20 cellular contexts compared by ENCODE assay signal in the genomic region with DNA sequence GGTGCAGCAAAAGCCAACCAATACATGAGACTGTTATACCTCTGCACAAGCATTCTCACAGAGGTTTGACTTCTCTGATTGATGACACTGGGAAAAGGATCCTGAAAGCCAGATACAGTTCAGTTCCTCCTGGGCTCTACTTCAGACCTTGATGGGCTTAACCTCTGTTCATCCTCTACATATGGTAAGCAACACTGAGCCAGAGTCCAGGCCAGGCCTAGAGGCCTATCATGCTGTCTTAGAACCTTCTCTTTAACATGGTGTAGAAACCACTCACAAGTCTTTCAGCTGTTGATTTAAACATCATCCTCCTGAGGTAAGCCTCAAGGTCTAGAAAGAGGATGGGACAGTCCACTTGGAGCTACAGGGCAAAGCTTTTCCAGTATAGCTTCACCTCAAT. TPM values are rescaled to one million over a fixed set of nuclear protein-coding genes. Genes with fewer than 3 reads are reported as not detected.
DNase-seq lines count a peak whose midpoint lies in the region; ATAC-seq, FAIRE-seq and TF ChIP-seq lines count a peak whose summit lies in the region.
"Had no signal": no experiment of that assay in that cellular context is flagged by ENCODE, and none has a peak within 500 bp of the region (broad histone marks: within the 10 kb centered on the region; RNA-seq: fewer than 3 reads in every experiment).

No MANE protein-coding gene starts in this region.

- peaks cover 24% of the 10 kb centered on the region; the same call in 1 of the 2 replicates for H3F3A ChIP-seq in DOHH2 (ENCODE audit: control insufficient read depth, insufficient read depth)

- no peaks in the 10 kb centered on the region for H3K27me3 ChIP-seq in DOHH2 (ENCODE audit: control insufficient read depth, low read length)
- H3K27me3 ChIP-seq in Karpas-422 (ENCODE audit: low read length), result no peaks in the 10 kb centered on the region
- no peaks in the 10 kb centered on the region for H3K27me3 ChIP-seq in K562 (ENCODE audit: control insufficient read depth in 2 of 2, insufficient read depth in 2 of 2, low read length in 2 of 2)
- H3K27me3 ChIP-seq in osteoblast (ENCODE audit: insufficient read depth, low read length), result no peaks in the 10 kb centered on the region
- H3K27me3 ChIP-seq: BLaER1 had no signal

- H3K4me3 ChIP-seq in DOHH2 (ENCODE audit: low read length) (no peak overlapping the region), Karpas-422 (ENCODE audit: low read length) (no peak overlapping the region), K562 (no peak overlapping the region), osteoblast (ENCODE audit: insufficient read depth, low read length) (no peak overlapping the region)
- H3K4me3 ChIP-seq: BLaER1, GM23338 had no signal

- H3K4me2 ChIP-seq in DOHH2 (ENCODE audit: low read length), result peak overlapping the region; percentile 33; the same call in 1 of the 2 replicates
- H3K4me2 ChIP-seq in Karpas-422 (ENCODE audit: low read depth, low read length, poor library complexity, severe bottlenecking), result no peak overlapping the region
- no peak overlapping the region for H3K4me2 ChIP-seq in K562 (ENCODE audit: insufficient read depth, low read length)
- no peak overlapping the region for H3K4me2 ChIP-seq in osteoblast (ENCODE audit: insufficient read depth, low read length)
- H3K4me2 ChIP-seq: BLaER1, GM23338 had no signal

- H3K9ac ChIP-seq in Karpas-422 (ENCODE audit: low read length), result no peak overlapping the region
- no peak overlapping the region for H3K9ac ChIP-seq in K562 (ENCODE audit: insufficient read depth in 1 of 2, low read depth in 2 of 2, low read length in 2 of 2)
- H3K9ac ChIP-seq: BLaER1 had no signal

- intact Hi-C loops in K562 (cut with micrococcal nuclease), result no loop called here

- ATAC-seq in K562 (peak; percentile 46), HG03095 (IDR thresholded peaks at IDR 0.05; ENCODE audit: unreplicated experiment) (no peak)
- ATAC-seq: CD8-positive, alpha-beta T cell; GM23338 had no signal

- no peak overlapping the region for H2AFZ ChIP-seq in Karpas-422 (ENCODE audit: low read length)
- H2AFZ ChIP-seq in K562 (ENCODE audit: low read depth, low read length), result no peak overlapping the region
- H2AFZ ChIP-seq in osteoblast (ENCODE audit: low read length), result peak overlapping the region; percentile 17
- H2AFZ ChIP-seq: GM23338 had no signal

- H3K9me3 ChIP-seq in DOHH2 (ENCODE audit: control insufficient read depth, insufficient read depth, low read length), result no peaks in the 10 kb centered on the region
- no peaks in the 10 kb centered on the region for H3K9me3 ChIP-seq in Karpas-422 (ENCODE audit: low read length)
- H3K9me3 ChIP-seq in K562 (replicated peaks; ENCODE audit: control insufficient read depth, insufficient read depth, low read depth, low read length), result no peaks in the 10 kb centered on the region
- H3K9me3 ChIP-seq in osteoblast (ENCODE audit: low read depth, low read length), result no peaks in the 10 kb centered on the region
- H3K9me3 ChIP-seq: BLaER1, Caco-2 had no signal

- CTCF ChIA-PET in K562 (lab: Yijun Ruan, JAX; ENCODE audit: low intra/inter-chr PET ratio), result no interaction called here

- H3K9me2 ChIP-seq in DOHH2 (replicated peaks; ENCODE audit: control insufficient read depth, low read length), result no peaks in the 10 kb centered on the region
- H3K9me2 ChIP-seq in Karpas-422 (replicated peaks; ENCODE audit: insufficient read depth, low read length), result no peaks in the 10 kb centered on the region

- H3K36me3 ChIP-seq in DOHH2 (ENCODE audit: control insufficient read depth, low read length) (peaks cover 73% of the 10 kb centered on the region), Karpas-422 (ENCODE audit: insufficient read depth, low read length) (peaks cover 62% of the 10 kb centered on the region), K562 (ENCODE audit: control insufficient read depth, insufficient read depth, low read length) (peaks cover 67% of the 10 kb centered on the region), osteoblast (ENCODE audit: insufficient read depth, low read length) (peaks cover 5% of the 10 kb centered on the region)

- TF ChIP-seq EP300 in K562 (IDR thresholded peaks at IDR 0.05; ENCODE audit: low read length), result no peak

- H3K9me1 ChIP-seq in K562 (ENCODE audit: control insufficient read depth, insufficient read depth, low read length), result no peaks in the 10 kb centered on the region

- no peak for TF ChIP-seq POLR2A in K562 (conservative IDR thresholded peaks at IDR 0.05)

- in situ Hi-C loops in K562 (cut with MboI), result loop anchor here (10.0 kb wide), 2 partner anchors 433 to 743 kb away; a partner anchor contains a TSS

- H3K79me2 ChIP-seq in DOHH2 (ENCODE audit: control insufficient read depth, low read length), result peaks cover 41% of the 10 kb centered on the region
- peaks cover 59% of the 10 kb centered on the region for H3K79me2 ChIP-seq in Karpas-422 (ENCODE audit: low read length)
- peaks cover 23% of the 10 kb centered on the region for H3K79me2 ChIP-seq in K562 (ENCODE audit: control insufficient read depth, insufficient read depth, low read length)
- peaks cover 6% of the 10 kb centered on the region for H3K79me2 ChIP-seq in osteoblast (ENCODE audit: insufficient read depth, low read length)

- no peak for FAIRE-seq in K562 (lab: Jason Lieb, UNC)
- FAIRE-seq: GM12892, GM19239 had no signal

- H3K27ac ChIP-seq in DOHH2 (ENCODE audit: low read depth, low read length), result no peak overlapping the region
- H3K27ac ChIP-seq in Karpas-422 (ENCODE audit: low read length), result no peak overlapping the region
- H3K27ac ChIP-seq in K562 (ENCODE audit: extremely low read depth, low read depth, low read length), result no peak overlapping the region
- no peak overlapping the region for H3K27ac ChIP-seq in osteoblast (ENCODE audit: low read depth, low read length)
- H3K27ac ChIP-seq: BLaER1, C4-2B had no signal

- BruUV-seq in K562 (replicated peaks; lab: Mats Ljungman, UMichigan), result no TSS peak

- TF ChIP-seq CTCF in DOHH2 (IDR thresholded peaks at IDR 0.05; ENCODE audit: low read depth, low read length, poor library complexity, severe bottlenecking) (no peak), K562 (IDR thresholded peaks at IDR 0.05 in 2 of 3, conservative IDR thresholded peaks at IDR 0.05 in 1 of 3; ENCODE audit: insufficient read depth in 2 of 3, low read depth in 1 of 3, low read length in 3 of 3) (no peak), osteoblast (IDR thresholded peaks at IDR 0.05; ENCODE audit: extremely low read depth, low read depth, low read length) (no peak)

- POLR2A ChIA-PET in K562 (lab: Yijun Ruan, JAX), result interaction anchor here (1.5 kb wide), 1 partner anchor 9 kb away, joined by 4 read pairs; a partner anchor contains a TSS

- DNase-seq in Karpas-422, result peak; percentile 51
- no peak for DNase-seq in K562 (ENCODE audit: extremely low read depth in 1 of 4, low spot score in 3 of 4)
- DNase-seq in osteoblast (ENCODE audit: insufficient read length, low spot score, missing footprints), result no peak
- DNase-seq in activated CD4-positive, CD25-positive, alpha-beta regulatory T cell (lab: John Stamatoyannopoulos, UW), result no peak
- no peak for DNase-seq in superior temporal gyrus (ENCODE audit: extremely low spot score)
- DNase-seq in cerebellar nuclear complex (lab: John Stamatoyannopoulos, UW), result no peak
- DNase-seq: Caco-2; CD4-positive, CD25-positive, alpha-beta regulatory T cell; CD8-positive, alpha-beta T cell; DMS153; GF-D8; H9; HFFc6 had no signal

- H3K4me1 ChIP-seq in DOHH2 (ENCODE audit: control insufficient read depth, low read length), result peaks cover 60% of the 10 kb centered on the region
- peaks cover 53% of the 10 kb centered on the region for H3K4me1 ChIP-seq in Karpas-422 (ENCODE audit: low read length)
- H3K4me1 ChIP-seq in K562 (replicated peaks in 1 of 2; ENCODE audit: control insufficient read depth in 2 of 2, insufficient read depth in 2 of 2, low read length in 2 of 2), result no peaks in the 10 kb centered on the region; a peak in 1 of 5 replicates
- peaks cover 10% of the 10 kb centered on the region for H3K4me1 ChIP-seq in osteoblast (ENCODE audit: insufficient read depth, low read length)
- H3K4me1 ChIP-seq: Caco-2 had no signal

- H4K20me1 ChIP-seq in DOHH2 (ENCODE audit: control insufficient read depth, insufficient read depth, low read depth, low read length), result 0 out of 2 replicates have a peak, but pooled peaks cover 4% of the 10 kb centered on the region
- 0 out of 2 replicates have a peak, but pooled peaks cover 2% of the 10 kb centered on the region for H4K20me1 ChIP-seq in Karpas-422 (ENCODE audit: insufficient read depth, low read depth, low read length)
- H4K20me1 ChIP-seq in K562 (replicated peaks; ENCODE audit: control insufficient read depth, insufficient read depth, low read length), result no peaks in the 10 kb centered on the region
- H4K20me1 ChIP-seq in osteoblast (ENCODE audit: insufficient read depth, low read length), result no peaks in the 10 kb centered on the region

- no peak for TF ChIP-seq RAD21 in K562 (CRISPR knock-in tag; conservative IDR thresholded peaks at IDR 0.05 in 1 of 2, IDR thresholded peaks at IDR 0.05 in 1 of 2)

TF ChIP-seq in K562, 482 proteins besides CTCF, POLR2A, EP300 and RAD21 (continues in another document):
- TF ChIP-seq ZNF444 (CRISPR knock-in tag; IDR thresholded peaks at IDR 0.05) (no peak), CHD1 (IDR thresholded peaks at IDR 0.05; ENCODE audit: low read length) (no peak), MTA3 (IDR thresholded peaks at IDR 0.05; ENCODE audit: borderline replicate concordance) (no peak)

RNA-seq across cellular contexts. Expression of a gene that starts 9.2 kb away (rescaled TPM):
- 37.2 and 140 TPM in 2 replicates for total RNA-seq in Karpas-422 (2014; rRNA removed; shearing (Covaris generic); ENCODE audit: low replicate concordance)
- total RNA-seq in K562 (2011; cell fraction: chromatin; rRNA removed; ENCODE audit: low replicate concordance), result 24.4 and 36.0 TPM in 2 replicates
- total RNA-seq in K562 (2011; cell fraction: nucleolus; rRNA removed), result 30.1 and 33.0 TPM in 2 replicates
- total RNA-seq in K562 (2011; cell fraction: nucleoplasm; rRNA removed), result 34.8 and 42.7 TPM in 2 replicates
- 112 and 129 TPM in 2 replicates for total RNA-seq in K562 (2014; rRNA removed)
- total RNA-seq in K562 (2014; rRNA removed; fragmentation: Illumina TruSeq; extraction: Trizol), result 164 and 178 TPM in 2 replicates
- total RNA-seq in K562 (2015; rRNA removed; fragmentation: Illumina TruSeq; extraction: Trizol), result 110 and 115 TPM in 2 replicates
- 98.5 and 103 TPM in 2 replicates for total RNA-seq in K562 (2021)
- polyA plus RNA-seq in K562 (2011; rRNA removed), result 161 and 193 TPM in 2 replicates
- polyA plus RNA-seq in K562 (2011; cell fraction: cytosol; rRNA removed), result 73.3 and 97.3 TPM in 2 replicates
- polyA plus RNA-seq in K562 (2011; cell fraction: nucleus; rRNA removed), result 75.5 and 111 TPM in 2 replicates
- 91.8 and 167 TPM in 2 replicates for polyA plus RNA-seq in K562 (2012)
- 75.0 and 84.4 TPM in 2 replicates for polyA plus RNA-seq in K562 (2014; fragmentation: Illumina TruSeq; extraction: Trizol)
- polyA plus RNA-seq in K562 (2014; fragmentation: Nextera tagmentation; extraction: Ambion mirVana), result 100 to 1,000 TPM; 395 to 494 TPM
- 78.9 and 103 TPM in 2 replicates for polyA plus RNA-seq in K562 (2014; rRNA removed)
- polyA minus RNA-seq in K562 (2011; rRNA and poly(A)+ RNA removed), result 66.8 and 77.7 TPM in 2 replicates
- polyA minus RNA-seq in K562 (2011; cell fraction: cytosol; rRNA and poly(A)+ RNA removed), result 33.4 and 59.5 TPM in 2 replicates
- polyA minus RNA-seq in K562 (2011; cell fraction: nucleus; rRNA and poly(A)+ RNA removed), result 38.8 and 63.4 TPM in 2 replicates
- 2.9 and 4.7 TPM in 2 replicates for total RNA-seq in osteoblast
